In the genomic region with DNA sequence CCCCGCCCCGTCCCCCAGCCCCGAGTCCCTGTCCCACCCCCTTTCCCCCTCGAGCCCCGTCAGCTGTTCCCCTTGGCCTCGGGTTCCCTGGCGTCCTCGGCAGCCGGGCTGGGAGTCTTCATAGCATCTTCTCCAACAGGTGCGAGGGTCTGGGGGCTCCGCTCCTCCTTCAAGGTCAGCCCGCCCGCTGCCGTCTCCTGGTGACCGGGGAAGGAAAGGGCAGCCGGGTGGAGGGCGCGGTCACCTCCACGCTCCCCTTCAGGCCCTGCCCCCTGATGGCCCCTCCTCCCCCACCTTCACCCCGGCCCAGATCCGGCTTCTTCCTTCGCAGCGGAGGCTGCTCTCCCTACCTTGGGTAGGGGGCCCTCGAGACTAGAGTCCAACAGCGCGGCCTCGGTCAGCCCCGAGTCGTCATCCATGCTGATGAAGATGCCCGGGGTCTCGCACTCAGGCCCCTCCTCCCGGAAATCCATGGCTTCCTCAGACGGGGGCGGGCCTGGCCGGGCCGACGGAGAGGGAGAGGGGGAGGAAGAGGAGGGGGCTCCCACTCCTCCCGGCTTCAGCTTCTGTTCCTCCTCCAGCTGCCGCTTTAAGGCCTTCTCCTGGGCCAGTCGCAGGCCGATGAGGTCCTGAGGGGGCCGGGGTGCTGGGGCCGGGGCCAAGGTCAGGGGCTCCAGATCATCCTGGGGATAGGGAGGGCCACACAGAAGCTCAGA, we compare ENCODE assay signal across 12 cellular contexts. TPM values are rescaled to one million over a fixed set of nuclear protein-coding genes. Genes with fewer than 3 reads are reported as not detected.
A peak's percentile ranks its signal among the peaks of the same experiment; 100 is the strongest.
DNase-seq lines count a peak whose midpoint lies in the region; ATAC-seq and TF ChIP-seq lines count a peak whose summit lies in the region.
"Had no signal": no experiment of that assay in that cellular context is flagged by ENCODE, and none has a peak within 500 bp of the region (broad histone marks: within the 10 kb centered on the region; RNA-seq: fewer than 3 reads in every experiment).

No MANE protein-coding gene starts in this region.

- peak overlapping the region; percentile 35 for H3K4me3 ChIP-seq in choroid plexus epithelial cell (ENCODE audit: low read depth, low read length)
- H3K4me3 ChIP-seq in left lung = peak overlapping the region; percentile 3 to 17
- H3K4me3 ChIP-seq in smooth muscle cell = peak overlapping the region; percentile 69
- no peak overlapping the region for H3K4me3 ChIP-seq in MG63

- TF ChIP-seq CTCF in choroid plexus epithelial cell (conservative IDR thresholded peaks at IDR 0.05; ENCODE audit: low read depth, low read length) (no peak), left lung (IDR thresholded peaks at IDR 0.05) (no peak), smooth muscle cell (IDR thresholded peaks at IDR 0.05; ENCODE audit: borderline replicate concordance, insufficient read depth, poor library complexity, severe bottlenecking) (no peak)

- H4K20me1 ChIP-seq in smooth muscle cell (ENCODE audit: low read depth) = no peaks in the 10 kb centered on the region

- H3K27me3 ChIP-seq in left lung (peaks cover 0 to 41% of the 10 kb centered on the region in 2 donors), smooth muscle cell (ENCODE audit: low read depth) (no peaks in the 10 kb centered on the region), MG63 (no peaks in the 10 kb centered on the region)

- H3K79me2 ChIP-seq in smooth muscle cell (ENCODE audit: low read depth) = no peaks in the 10 kb centered on the region

- H3K36me3 ChIP-seq in left lung = peaks cover 0 to 32% of the 10 kb centered on the region in 2 donors
- H3K36me3 ChIP-seq in smooth muscle cell (ENCODE audit: low read depth) = no peaks in the 10 kb centered on the region
- peaks cover 21% of the 10 kb centered on the region for H3K36me3 ChIP-seq in MG63

- 0% methylated on average over 16 of the region's 43 CpGs for WGBS in smooth muscle cell (ENCODE audit: low lambda C conversion rate)

- H3K9me3 ChIP-seq in left lung (no peaks in the 10 kb centered on the region), smooth muscle cell (replicated peaks; ENCODE audit: low read depth) (no peaks in the 10 kb centered on the region), MG63 (no peaks in the 10 kb centered on the region)

- intact Hi-C loops in left lung (cut with DNase I) = no loop called here

- no peak overlapping the region for H3K27ac ChIP-seq in left lung
- H3K27ac ChIP-seq in smooth muscle cell (ENCODE audit: low read depth) = peak overlapping the region; percentile 4

- DNase-seq in NCI-H1105 treated with DMSO at 0.1 percent for 48 hours (lab: John Stamatoyannopoulos, UW) (peak; percentile 53), choroid plexus epithelial cell (ENCODE audit: low read depth) (no peak), left lung (peak in 1 of 2 donors; percentile 74), smooth muscle cell (lab: John Stamatoyannopoulos, UW; ENCODE audit: unreplicated experiment) (no peak), MG63 (no peak)
- no peak for DNase-seq in effector CD8-positive, alpha-beta T cell (lab: John Stamatoyannopoulos, UW)
- DNase-seq: NCI-H2081, SIG-M5 had no signal

- ATAC-seq in left lung (no peak), HG02938 (IDR thresholded peaks at IDR 0.05; ENCODE audit: unreplicated experiment) (no peak), GM19023 (IDR thresholded peaks at IDR 0.05; ENCODE audit: unreplicated experiment) (no peak)
- ATAC-seq: stimulated activated effector memory CD8-positive, alpha-beta T cell treated with anti-CD3 and anti-CD28 coated beads, Interleukin-12 subunit alpha, Interleukin-12 subunit beta, amount 100 ng/mL, for 72 hours had no signal

- H3K4me1 ChIP-seq in left lung (peaks cover 0 to 10% of the 10 kb centered on the region in 2 donors), smooth muscle cell (ENCODE audit: low read depth) (peaks cover 13% of the 10 kb centered on the region)

- H3F3A ChIP-seq in smooth muscle cell (ENCODE audit: low read depth) = no peaks in the 10 kb centered on the region

- H3K9ac ChIP-seq in smooth muscle cell (ENCODE audit: low read depth) = peak overlapping the region; percentile 22

- H2AFZ ChIP-seq in smooth muscle cell (ENCODE audit: low read depth) = no peak overlapping the region

- peak overlapping the region; percentile 93 for H3K4me2 ChIP-seq in smooth muscle cell

RNA-seq across cellular contexts. Expression of gene RSPH6A, which starts 0.6 kb away (rescaled TPM):
- total RNA-seq in left lung (under 1 TPM in 1 of 2 donors, not detected in 1; 0.13 TPM), smooth muscle cell (0.22 TPM in 1 of 2 replicates, not detected in the other)
- polyA plus RNA-seq in smooth muscle cell = 0.15 TPM in 1 of 2 replicates, not detected in the other
- not detected in 2 replicates for total RNA-seq in MG63 (2014; rRNA removed; shearing (Covaris generic); ENCODE audit: low replicate concordance)
- total RNA-seq: bronchial epithelial cell had no signal

RNA-seq across cellular contexts. Expression of gene DMWD, which starts 23.0 kb away (rescaled TPM):
- 10 to 100 TPM; 49.0 to 49.3 TPM for total RNA-seq in left lung
- total RNA-seq in smooth muscle cell = 14.9 and 16.1 TPM in 2 replicates
- 57.6 and 96.4 TPM in 2 replicates for polyA plus RNA-seq in smooth muscle cell
- total RNA-seq in MG63 (2014; rRNA removed; shearing (Covaris generic); ENCODE audit: low replicate concordance) = 30.4 and 48.0 TPM in 2 replicates

RNA-seq across cellular contexts. Expression of gene DMPK, which starts 33.4 kb away (rescaled TPM):
- 10 to 100 TPM; 44.6 to 50.0 TPM for total RNA-seq in left lung
- 19.2 and 23.6 TPM in 2 replicates for total RNA-seq in smooth muscle cell
- polyA plus RNA-seq in smooth muscle cell = 32.7 and 47.7 TPM in 2 replicates
- 3.9 and 7.0 TPM in 2 replicates for total RNA-seq in MG63 (2014; rRNA removed; shearing (Covaris generic); ENCODE audit: low replicate concordance)

RNA-seq across cellular contexts. Expression of gene SIX5, which starts 46.6 kb away (rescaled TPM):
- 10 to 100 TPM; 14.0 to 21.7 TPM for total RNA-seq in left lung
- 10.2 and 15.3 TPM in 2 replicates for total RNA-seq in smooth muscle cell
- polyA plus RNA-seq in smooth muscle cell = 16.0 and 19.7 TPM in 2 replicates
- 11.4 and 18.6 TPM in 2 replicates for total RNA-seq in MG63 (2014; rRNA removed; shearing (Covaris generic); ENCODE audit: low replicate concordance)

RNA-seq across cellular contexts. Expression of gene SYMPK, which starts 47.3 kb away (rescaled TPM):
- 10 to 100 TPM; 69.0 to 69.3 TPM for total RNA-seq in left lung
- total RNA-seq in smooth muscle cell = 30.9 and 33.3 TPM in 2 replicates
- polyA plus RNA-seq in smooth muscle cell = 28.6 and 34.1 TPM in 2 replicates
- 59.4 and 70.7 TPM in 2 replicates for total RNA-seq in MG63 (2014; rRNA removed; shearing (Covaris generic); ENCODE audit: low replicate concordance)
